ENCODE assay signal across 9 cellular contexts in genomic region chr16:89924925-89925307, GRCh38. TPM values are rescaled to one million over a fixed set of nuclear protein-coding genes. Genes with fewer than 3 reads are reported as not detected.
DNase-seq lines count a peak whose midpoint lies in the region; ATAC-seq and TF ChIP-seq lines count a peak whose summit lies in the region.
"Had no signal": no experiment of that assay in that cellular context is flagged by ENCODE, and none has a peak within 500 bp of the region (broad histone marks: within the 10 kb centered on the region; RNA-seq: fewer than 3 reads in every experiment).

No MANE protein-coding gene starts in this region.

- H3K27ac ChIP-seq in OCI-LY7 (ENCODE audit: low read depth, low read length, poor library complexity, severe bottlenecking) = peak overlapping the region; percentile 69

- peak overlapping the region; percentile 94 for H3K4me3 ChIP-seq in OCI-LY7 (ENCODE audit: low read depth, low read length, poor library complexity, severe bottlenecking)
- peak overlapping the region; percentile 58 to 80 for H3K4me3 ChIP-seq in foreskin fibroblast (ENCODE audit: low read depth in 1 of 2, low read length in 2 of 2)
- H3K4me3 ChIP-seq in skeletal muscle cell (ENCODE audit: low read depth, low read length) = peak overlapping the region; percentile 91

- H4K20me1 ChIP-seq in OCI-LY7 (ENCODE audit: insufficient read depth, low read length) = peaks cover 9% of the 10 kb centered on the region; the same call in 1 of the 2 replicates

- no peak overlapping the region for H2AFZ ChIP-seq in OCI-LY7 (ENCODE audit: low read length)

- intact Hi-C loops in OCI-LY7 (cut with micrococcal nuclease; ENCODE audit: unreplicated experiment) = loop anchor here (2.0 to 5.0 kb wide), 2 partner anchors 48 to 152 kb away; partner anchors contain the start of gene PRDM7

- H3K9me2 ChIP-seq in OCI-LY7 (ENCODE audit: insufficient read depth, low read length) = no peaks in the 10 kb centered on the region

- DNase-seq in NCI-H82 (lab: John Stamatoyannopoulos, UW) = peak; percentile 78
- DNase-seq in NCI-H82 treated with DMSO at 0.1 percent for 48 hours (lab: John Stamatoyannopoulos, UW; ENCODE audit: unreplicated experiment) = no peak
- peak; percentile 82 for DNase-seq in OCI-LY7 (ENCODE audit: low spot score)
- no peak for DNase-seq in foreskin fibroblast
- no peak for DNase-seq in skeletal muscle cell (ENCODE audit: low read depth)
- DNase-seq in activated naive CD4-positive, alpha-beta T cell treated with Interleukin-2 at 50 U/mL for 16 hours = no peak
- DNase-seq: NCI-H2029 had no signal

- peaks cover 35% of the 10 kb centered on the region for H3K4me1 ChIP-seq in OCI-LY7 (ENCODE audit: insufficient read depth, low read length, poor library complexity, severe bottlenecking)

- H3K4me2 ChIP-seq in OCI-LY7 (ENCODE audit: low read length) = peak overlapping the region; percentile 89

- no peaks in the 10 kb centered on the region for H3K9me3 ChIP-seq in OCI-LY7 (ENCODE audit: low read length)

- no TSS peak for BruUV-seq in OCI-LY7 (replicated peaks; lab: Mats Ljungman, UMichigan)

- H3K79me2 ChIP-seq in OCI-LY7 (ENCODE audit: insufficient read depth, low read depth, low read length) = peaks cover 61% of the 10 kb centered on the region

- TF ChIP-seq CTCF in OCI-LY7 (conservative IDR thresholded peaks at IDR 0.05; ENCODE audit: low read length) = no peak
- TF ChIP-seq CTCF in foreskin fibroblast (IDR thresholded peaks at IDR 0.05; ENCODE audit: low read depth, low read length) = no peak

- POLR2A ChIA-PET in OCI-LY7 (lab: Charles Lee) = interaction anchor here (0.6 to 2.7 kb wide), 13 partner anchors 15 to 184 kb away, joined by 3 to 11 read pairs (median 5); partner anchors contain the start of gene DEF8

- CTCF ChIA-PET in OCI-LY7 (lab: Charles Lee; ENCODE audit: unreplicated experiment) = interaction anchor here (0.9 to 1.4 kb wide), 2 partner anchors 18 to 23 kb away, joined by 3 to 5 read pairs; no protein-coding TSS in a partner anchor

- peaks cover 32% of the 10 kb centered on the region for H3K36me3 ChIP-seq in OCI-LY7 (ENCODE audit: insufficient read depth, low read length)

- ATAC-seq in HG02840 (IDR thresholded peaks at IDR 0.05; ENCODE audit: low FRiP score, unreplicated experiment) = no peak
- ATAC-seq in HG02885 (IDR thresholded peaks at IDR 0.05; ENCODE audit: poor library complexity, unreplicated experiment) = no peak

RNA-seq across cellular contexts. Expression of gene TUBB3, which starts 1.8 kb away (rescaled TPM):
- 59.6 and 63.7 TPM in 2 replicates for total RNA-seq in OCI-LY7 (2014; rRNA removed; shearing (Covaris generic))
- total RNA-seq in OCI-LY7 (2022) = 118 and 192 TPM in 2 replicates

RNA-seq across cellular contexts. Expression of gene MC1R, which starts 6.3 kb away (rescaled TPM):
- total RNA-seq in OCI-LY7 (2014; rRNA removed; shearing (Covaris generic)) = 7.3 and 8.3 TPM in 2 replicates
- total RNA-seq in OCI-LY7 (2022) = 22.3 and 23.8 TPM in 2 replicates

RNA-seq across cellular contexts. Expression of gene DEF8, which starts 23.6 kb away (rescaled TPM):
- total RNA-seq in OCI-LY7 (2014; rRNA removed; shearing (Covaris generic)) = 222 and 292 TPM in 2 replicates
- total RNA-seq in OCI-LY7 (2022) = 295 and 380 TPM in 2 replicates

RNA-seq across cellular contexts. Expression of gene TCF25, which starts 51.5 kb away (rescaled TPM):
- 120 and 141 TPM in 2 replicates for total RNA-seq in OCI-LY7 (2014; rRNA removed; shearing (Covaris generic))
- total RNA-seq in OCI-LY7 (2022) = 255 and 263 TPM in 2 replicates

Comparison
In these comparisons a context has a peak if more than half of its experiments do, and no peak if none do; other contexts are left out.
1. DNase-seq: peak in NCI-H82 (single experiment) and OCI-LY7 (single experiment); none in NCI-H82 treated with DMSO at 0.1 percent for 48 hours (single experiment), foreskin fibroblast (0 of 2), skeletal muscle cell (single experiment) and activated naive CD4-positive, alpha-beta T cell treated with Interleukin-2 at 50 U/mL for 16 hours (single experiment).
2. Peak in every context shown above with its lines, with median percentiles within 50 percentile points of each other: H3K4me3 ChIP-seq.